In the genomic region with DNA sequence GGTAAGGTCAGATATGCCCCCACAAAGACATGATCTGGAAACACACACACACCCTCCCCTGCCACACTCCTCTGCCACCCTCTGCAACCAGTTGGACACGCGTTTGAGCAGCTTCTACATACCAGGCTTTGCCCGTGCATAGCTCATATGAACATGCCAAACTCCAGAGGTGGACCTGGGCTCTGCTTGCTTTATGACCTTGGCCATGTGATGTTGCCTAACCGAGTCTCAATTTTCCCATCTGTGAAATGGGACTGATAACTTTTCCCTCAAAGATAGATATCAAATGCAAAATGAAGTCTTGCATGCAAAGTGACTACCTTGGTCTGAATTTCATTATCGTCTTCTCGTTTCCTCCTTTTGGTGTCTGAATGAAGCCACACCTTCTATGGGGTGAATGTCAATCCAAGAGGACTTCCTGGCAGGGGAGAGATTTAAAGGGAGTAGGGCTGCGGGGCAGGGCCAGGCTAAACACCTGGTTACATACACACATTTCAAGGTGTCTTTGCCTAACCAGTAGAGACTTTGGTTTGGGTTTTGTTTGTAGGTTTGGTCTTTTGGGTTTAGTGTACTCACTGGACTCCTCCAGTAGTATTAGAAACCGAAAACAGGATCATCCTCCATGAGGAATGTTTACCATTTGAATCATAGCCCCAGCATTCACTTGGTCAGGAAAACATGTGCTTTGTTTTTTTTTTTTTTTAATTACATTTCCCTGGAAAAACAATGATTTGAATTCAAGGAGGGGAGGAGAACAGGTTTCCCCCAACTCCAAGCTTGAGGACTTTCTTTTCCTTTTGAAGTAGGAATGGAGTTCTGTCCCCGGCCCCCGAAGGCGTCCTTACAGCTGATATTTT, we compare ENCODE assay signal across 27 cellular contexts.
A peak's percentile ranks its signal among the peaks of the same experiment; 100 is the strongest.
DNase-seq lines count a peak whose midpoint lies in the region; ATAC-seq, FAIRE-seq and TF ChIP-seq lines count a peak whose summit lies in the region.
"Had no signal": no experiment of that assay in that cellular context is flagged by ENCODE, and none has a peak within 500 bp of the region (broad histone marks: within the 10 kb centered on the region; RNA-seq: fewer than 3 reads in every experiment).

No MANE protein-coding gene starts in this region.

- H3K4me1 ChIP-seq in astrocyte (ENCODE audit: insufficient read depth, low read length), result peaks cover 34% of the 10 kb centered on the region
- no peaks in the 10 kb centered on the region for H3K4me1 ChIP-seq in prostate gland (replicated peaks)
- H3K4me1 ChIP-seq: colonic mucosa had no signal

- intact Hi-C loops in prostate gland (cut with DNase I), result no loop called here

- peaks cover 7% of the 10 kb centered on the region for H3K4me1 Mint-ChIP-seq in astrocyte (ENCODE audit: low read depth, unreplicated experiment)
- H3K4me1 Mint-ChIP-seq: activated naive CD8-positive, alpha-beta T cell treated with anti-CD3 and anti-CD28 coated beads, Interleukin-2, amount 10 ng/mL, durations not matched to agents 7 days and 5 days; CD14-positive monocyte; memory B cell; naive B cell; stimulated activated memory B cell treated with anti-CD40 and anti-IgM and Interleukin-4, amounts not matched to agents 10 μg/mL and 1 μg/mL and 100 μg/mL, for 72 hours had no signal

- H3K27ac ChIP-seq in astrocyte (ENCODE audit: low read depth, low read length) (no peak overlapping the region), prostate gland (peak overlapping the region; percentile 44 to 55)
- H3K27ac ChIP-seq: brain microvascular endothelial cell, heart right ventricle, SJSA1 had no signal

- no peak overlapping the region for H3K4me3 ChIP-seq in astrocyte (ENCODE audit: insufficient read depth, low read depth, low read length)
- no peak overlapping the region for H3K4me3 ChIP-seq in fibroblast of villous mesenchyme (ENCODE audit: low read depth, low read length)
- no peak overlapping the region for H3K4me3 ChIP-seq in prostate gland
- H3K4me3 ChIP-seq: colonic mucosa, heart right ventricle, SJSA1 had no signal

- H3K4me2 ChIP-seq in astrocyte (ENCODE audit: low read length), result peak overlapping the region; percentile 8

- no peaks in the 10 kb centered on the region for H3K9me3 Mint-ChIP-seq in astrocyte (ENCODE audit: unreplicated experiment)
- H3K9me3 Mint-ChIP-seq: activated CD8-positive, alpha-beta T cell treated with anti-CD3 and anti-CD28 coated beads for 36 hours; activated naive CD8-positive, alpha-beta T cell treated with anti-CD3 and anti-CD28 coated beads, Interleukin-2, amount 10 ng/mL, durations not matched to agents 7 days and 5 days; CD14-positive monocyte; memory B cell; stimulated activated memory B cell treated with anti-CD40 and anti-IgM and Interleukin-4, amounts not matched to agents 10 μg/mL and 1 μg/mL and 100 μg/mL, for 72 hours had no signal

- no peaks in the 10 kb centered on the region for H4K20me1 ChIP-seq in astrocyte (ENCODE audit: insufficient read depth, low read length)

- ATAC-seq in GM19455 (IDR thresholded peaks at IDR 0.05; ENCODE audit: unreplicated experiment) (no peak), GM18519 (IDR thresholded peaks at IDR 0.05; ENCODE audit: low FRiP score, unreplicated experiment) (no peak)
- ATAC-seq: activated CD8-positive, alpha-beta T cell treated with anti-CD3 and anti-CD28 coated beads for 36 hours; heart right ventricle; left colon; stimulated activated memory B cell treated with anti-CD40 and anti-IgM and Interleukin-4, amounts not matched to agents 10 μg/mL and 1 μg/mL and 100 μg/mL, for 72 hours had no signal

- TF ChIP-seq POLR2A in prostate gland (IDR thresholded peaks at IDR 0.05), result no peak

- TF ChIP-seq CTCF in astrocyte (IDR thresholded peaks at IDR 0.05; ENCODE audit: insufficient read depth, low read depth, low read length) (no peak), fibroblast of villous mesenchyme (IDR thresholded peaks at IDR 0.05; ENCODE audit: insufficient read depth, low read depth, low read length) (no peak), prostate gland (IDR thresholded peaks at IDR 0.05) (no peak)

- FAIRE-seq in astrocyte (lab: Jason Lieb, UNC), result peak; percentile 23
- FAIRE-seq: GM12892, GM19239 had no signal

- H3K27me3 Mint-ChIP-seq in astrocyte (ENCODE audit: low read depth, unreplicated experiment), result peaks cover 2% of the 10 kb centered on the region
- H3K27me3 Mint-ChIP-seq: activated CD8-positive, alpha-beta T cell treated with anti-CD3 and anti-CD28 coated beads for 36 hours; activated naive CD8-positive, alpha-beta T cell treated with anti-CD3 and anti-CD28 coated beads, Interleukin-2, amount 10 ng/mL, durations not matched to agents 7 days and 5 days; stimulated activated memory B cell treated with anti-CD40 and anti-IgM and Interleukin-4, amounts not matched to agents 10 μg/mL and 1 μg/mL and 100 μg/mL, for 72 hours had no signal

- H3K27me3 ChIP-seq in astrocyte (ENCODE audit: insufficient read depth, low read length) (no peaks in the 10 kb centered on the region), prostate gland (replicated peaks; ENCODE audit: insufficient read depth) (no peaks in the 10 kb centered on the region)
- H3K27me3 ChIP-seq: brain microvascular endothelial cell, colonic mucosa, heart right ventricle, SJSA1 had no signal

- H3K36me3 ChIP-seq in astrocyte (ENCODE audit: insufficient read depth, low read length) (peaks cover 6% of the 10 kb centered on the region), prostate gland (no peaks in the 10 kb centered on the region)
- H3K36me3 ChIP-seq: brain microvascular endothelial cell, colonic mucosa, heart right ventricle, SJSA1 had no signal

- no peaks in the 10 kb centered on the region for H3K79me2 ChIP-seq in astrocyte (ENCODE audit: insufficient read depth, low read length)

- WGBS in prostate gland, result 86% methylated on average over 11 of the region's 11 CpGs

- H3K27ac Mint-ChIP-seq in astrocyte (ENCODE audit: unreplicated experiment), result no peak overlapping the region
- H3K27ac Mint-ChIP-seq: activated CD8-positive, alpha-beta T cell treated with anti-CD3 and anti-CD28 coated beads for 36 hours; activated naive CD8-positive, alpha-beta T cell treated with anti-CD3 and anti-CD28 coated beads, Interleukin-2, amount 10 ng/mL, durations not matched to agents 7 days and 5 days; CD14-positive monocyte; memory B cell; naive B cell; stimulated activated memory B cell treated with anti-CD40 and anti-IgM and Interleukin-4, amounts not matched to agents 10 μg/mL and 1 μg/mL and 100 μg/mL, for 72 hours had no signal

- no peak overlapping the region for H2AFZ ChIP-seq in astrocyte (ENCODE audit: low read depth, low read length)

- DNase-seq in ELR (ENCODE audit: low read depth), result peak; percentile 56
- DNase-seq in astrocyte (ENCODE audit: low read depth), result no peak
- DNase-seq in fibroblast of villous mesenchyme (ENCODE audit: low read depth), result peak; percentile 52
- no peak for DNase-seq in prostate gland (ENCODE audit: low spot score)
- no peak for DNase-seq in NCI-H748 treated with DMSO at 0.1 percent for 48 hours (lab: John Stamatoyannopoulos, UW)
- DNase-seq in NCI-H1105 (lab: John Stamatoyannopoulos, UW), result no peak
- DNase-seq: activated CD4-positive, alpha-beta T cell treated with anti-CD3 and anti-CD28 coated beads for 1 hour; activated CD8-positive, alpha-beta T cell treated with anti-CD3 and anti-CD28 coated beads for 36 hours; activated effector memory CD4-positive, alpha-beta T cell treated with anti-CD3 and anti-CD28 coated beads, Interleukin-2, amount 50 U/mL, for 16 hours; activated naive CD8-positive, alpha-beta T cell treated with anti-CD3 and anti-CD28 coated beads, Interleukin-2, amount 10 ng/mL, durations not matched to agents 7 days and 5 days; brain microvascular endothelial cell; colonic mucosa; heart right ventricle; KBM-7; left colon; naive B cell; NCI-H1436; occipital lobe; T-helper 1 cell had no signal

- peaks cover 20% of the 10 kb centered on the region for H3K36me3 Mint-ChIP-seq in astrocyte (ENCODE audit: low read depth, unreplicated experiment)
- H3K36me3 Mint-ChIP-seq: activated naive CD8-positive, alpha-beta T cell treated with anti-CD3 and anti-CD28 coated beads, Interleukin-2, amount 10 ng/mL, durations not matched to agents 7 days and 5 days; CD14-positive monocyte; memory B cell; naive B cell; stimulated activated memory B cell treated with anti-CD40 and anti-IgM and Interleukin-4, amounts not matched to agents 10 μg/mL and 1 μg/mL and 100 μg/mL, for 72 hours had no signal

- H3K9ac ChIP-seq in astrocyte (ENCODE audit: low read length), result no peak overlapping the region

- H3K9me3 ChIP-seq in astrocyte (ENCODE audit: insufficient read depth, low read depth, low read length) (no peaks in the 10 kb centered on the region), prostate gland (no peaks in the 10 kb centered on the region)
- H3K9me3 ChIP-seq: colonic mucosa, heart right ventricle, SJSA1 had no signal

- H3K4me3 Mint-ChIP-seq in astrocyte (ENCODE audit: unreplicated experiment), result no peak overlapping the region
- H3K4me3 Mint-ChIP-seq: activated CD8-positive, alpha-beta T cell treated with anti-CD3 and anti-CD28 coated beads for 36 hours; activated naive CD8-positive, alpha-beta T cell treated with anti-CD3 and anti-CD28 coated beads, Interleukin-2, amount 10 ng/mL, durations not matched to agents 7 days and 5 days; CD14-positive monocyte; memory B cell; naive B cell; stimulated activated memory B cell treated with anti-CD40 and anti-IgM and Interleukin-4, amounts not matched to agents 10 μg/mL and 1 μg/mL and 100 μg/mL, for 72 hours had no signal

Comparison
In these comparisons a context has a peak if more than half of its experiments do, and no peak if none do; other contexts are left out.
1. DNase-seq: peak in ELR (single experiment) and fibroblast of villous mesenchyme (single experiment); none in astrocyte (single experiment), prostate gland (single experiment), NCI-H748 treated with DMSO at 0.1 percent for 48 hours (single experiment) and NCI-H1105 (single experiment).